Comparison of ENCODE assay signal across 23 cellular contexts in the genomic region with DNA sequence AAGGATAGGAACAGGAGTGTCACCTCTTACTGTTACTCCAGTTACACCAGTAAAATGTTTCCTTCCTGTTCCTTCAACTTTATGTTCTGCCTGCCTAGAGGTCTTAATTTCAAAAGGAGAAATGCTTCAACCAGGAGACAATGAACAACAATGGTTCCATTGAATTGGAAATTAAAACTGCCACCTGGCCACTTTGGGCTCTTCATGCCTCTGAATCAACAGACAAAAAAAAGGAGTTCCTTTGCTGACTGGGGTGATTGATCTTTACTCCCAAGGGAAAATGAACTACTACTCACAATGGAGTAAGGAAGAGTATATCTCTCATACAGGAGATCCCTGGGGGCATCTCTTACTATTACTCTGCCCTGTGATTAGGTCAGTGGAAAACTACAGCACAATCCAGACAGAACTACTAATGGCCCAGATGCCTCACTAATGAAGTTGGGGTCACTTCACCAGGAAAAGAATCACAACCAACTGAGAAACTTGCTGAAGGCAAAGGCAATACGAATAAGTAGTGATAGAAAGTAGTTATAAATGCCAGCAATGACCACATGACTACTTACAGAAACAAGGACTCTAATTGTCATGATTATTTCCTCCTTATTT.
"Had no signal": no experiment of that assay in that cellular context is flagged by ENCODE, and none has a peak within 500 bp of the region (broad histone marks: within the 10 kb centered on the region; RNA-seq: fewer than 3 reads in every experiment).

No MANE protein-coding gene starts in this region.

- ATAC-seq: activated CD8-positive, alpha-beta memory T cell treated with anti-CD3 and anti-CD28 coated beads, Interleukin-2, amount 10 ng/mL, durations not matched to agents 7 days and 5 days; activated naive CD8-positive, alpha-beta T cell treated with anti-CD3 and anti-CD28 coated beads, Interleukin-2, amount 50 U/mL, for 24 hours; heart left ventricle; naive thymus-derived CD8-positive, alpha-beta T cell; sciatic nerve; stimulated activated memory B cell treated with anti-CD40 and anti-IgM and Interleukin-4, amounts not matched to agents 10 μg/mL and 1 μg/mL and 100 μg/mL, for 72 hours had no signal

- H3K9me3 ChIP-seq: esophagus muscularis mucosa, heart left ventricle, left ventricle myocardium inferior, transverse colon had no signal

- H2AFZ ChIP-seq: neural progenitor cell had no signal

- H3K4me1 Mint-ChIP-seq: activated naive CD8-positive, alpha-beta T cell treated with anti-CD3 and anti-CD28 coated beads, Interleukin-2, amount 50 U/mL, for 24 hours; mesothelial cell of epicardium; naive thymus-derived CD8-positive, alpha-beta T cell; neural progenitor cell had no signal

- H3K27ac Mint-ChIP-seq: activated B cell treated with CpG ODN at 0.5 μM for 24 hours; activated CD4-positive, alpha-beta memory T cell treated with anti-CD3 and anti-CD28 coated beads for 36 hours; activated CD8-positive, alpha-beta memory T cell treated with anti-CD3 and anti-CD28 coated beads, Interleukin-2, amount 10 ng/mL, durations not matched to agents 7 days and 5 days; activated naive CD8-positive, alpha-beta T cell treated with anti-CD3 and anti-CD28 coated beads, Interleukin-2, amount 50 U/mL, for 24 hours; activated T-helper 1 cell treated with anti-CD3 and anti-CD28 coated beads, Interleukin-12 subunit alpha, Interleukin-12 subunit beta, Interleukin-2, Interleukin-4 antibody, amounts not matched to agents 30 ng/mL and 10 ng/mL and 1 ng/mL, durations not matched to agents 14 hours and 24 hours and 36 hours; mesothelial cell of epicardium; neural progenitor cell had no signal

- DNase-seq: activated B cell treated with CpG ODN at 0.5 μM for 24 hours; activated CD4-positive, alpha-beta memory T cell treated with anti-CD3 and anti-CD28 coated beads for 36 hours; activated CD4-positive, alpha-beta T cell treated with anti-CD3 and anti-CD28 coated beads for 48 hours; activated CD8-positive, alpha-beta memory T cell treated with anti-CD3 and anti-CD28 coated beads, Interleukin-2, amount 10 ng/mL, durations not matched to agents 7 days and 5 days; activated gamma-delta T cell; activated naive CD4-positive, alpha-beta T cell treated with anti-CD3 and anti-CD28 coated beads, Interleukin-2, amount 50 U/mL, for 16 hours; activated naive CD8-positive, alpha-beta T cell treated with anti-CD3 and anti-CD28 coated beads, Interleukin-2, amount 50 U/mL, for 24 hours; activated T-cell treated with anti-CD3 and anti-CD28 coated beads for 4 hours; cerebellar nuclear complex; heart left ventricle; left ventricle myocardium inferior; naive thymus-derived CD8-positive, alpha-beta T cell; small intestine; stimulated activated CD4-positive, alpha-beta T cell treated with anti-CD3 and anti-CD28 coated beads, Interleukin-2, amount 100 ng/mL, for 24 hours; T1000; transverse colon had no signal

- H3K9ac ChIP-seq: neural progenitor cell had no signal

- H3K4me3 ChIP-seq: coronary artery, esophagus muscularis mucosa, heart left ventricle, left ventricle myocardium inferior, neural progenitor cell, transverse colon had no signal

- H3K27me3 ChIP-seq: esophagus muscularis mucosa, heart left ventricle, neural progenitor cell, transverse colon had no signal

- H3K4me1 ChIP-seq: transverse colon had no signal

- H3K4me3 Mint-ChIP-seq: activated B cell treated with CpG ODN at 0.5 μM for 24 hours; activated CD4-positive, alpha-beta memory T cell treated with anti-CD3 and anti-CD28 coated beads for 36 hours; activated CD8-positive, alpha-beta memory T cell treated with anti-CD3 and anti-CD28 coated beads, Interleukin-2, amount 10 ng/mL, durations not matched to agents 7 days and 5 days; activated naive CD8-positive, alpha-beta T cell treated with anti-CD3 and anti-CD28 coated beads, Interleukin-2, amount 50 U/mL, for 24 hours; activated T-helper 1 cell treated with anti-CD3 and anti-CD28 coated beads, Interleukin-12 subunit alpha, Interleukin-12 subunit beta, Interleukin-2, Interleukin-4 antibody, amounts not matched to agents 30 ng/mL and 10 ng/mL and 1 ng/mL, durations not matched to agents 14 hours and 24 hours and 36 hours; mesothelial cell of epicardium; naive thymus-derived CD8-positive, alpha-beta T cell; neural progenitor cell; stimulated activated memory B cell treated with anti-CD40 and anti-IgM and Interleukin-4, amounts not matched to agents 10 μg/mL and 1 μg/mL and 100 μg/mL, for 72 hours had no signal

- H3K4me2 ChIP-seq: neural progenitor cell had no signal

- H3K9me3 Mint-ChIP-seq: activated B cell treated with CpG ODN at 0.5 μM for 24 hours; activated CD4-positive, alpha-beta memory T cell treated with anti-CD3 and anti-CD28 coated beads for 36 hours; activated naive CD8-positive, alpha-beta T cell treated with anti-CD3 and anti-CD28 coated beads, Interleukin-2, amount 50 U/mL, for 24 hours; activated T-helper 1 cell treated with anti-CD3 and anti-CD28 coated beads, Interleukin-12 subunit alpha, Interleukin-12 subunit beta, Interleukin-2, Interleukin-4 antibody, amounts not matched to agents 30 ng/mL and 10 ng/mL and 1 ng/mL, durations not matched to agents 14 hours and 24 hours and 36 hours; mesothelial cell of epicardium; naive thymus-derived CD8-positive, alpha-beta T cell; neural progenitor cell had no signal

- H3K36me3 Mint-ChIP-seq: activated CD4-positive, alpha-beta memory T cell treated with anti-CD3 and anti-CD28 coated beads for 36 hours; mesothelial cell of epicardium; neural progenitor cell had no signal

- H3K27ac ChIP-seq: coronary artery, esophagus muscularis mucosa, heart left ventricle, left ventricle myocardium inferior, neural progenitor cell, transverse colon had no signal

- H3K36me3 ChIP-seq: esophagus muscularis mucosa, heart left ventricle, left ventricle myocardium inferior, neural progenitor cell, transverse colon had no signal

- H3K27me3 Mint-ChIP-seq: activated B cell treated with CpG ODN at 0.5 μM for 24 hours; activated CD4-positive, alpha-beta memory T cell treated with anti-CD3 and anti-CD28 coated beads for 36 hours; activated CD8-positive, alpha-beta memory T cell treated with anti-CD3 and anti-CD28 coated beads, Interleukin-2, amount 10 ng/mL, durations not matched to agents 7 days and 5 days; activated naive CD8-positive, alpha-beta T cell treated with anti-CD3 and anti-CD28 coated beads, Interleukin-2, amount 50 U/mL, for 24 hours; naive thymus-derived CD8-positive, alpha-beta T cell; stimulated activated memory B cell treated with anti-CD40 and anti-IgM and Interleukin-4, amounts not matched to agents 10 μg/mL and 1 μg/mL and 100 μg/mL, for 72 hours had no signal
